Comparison of ENCODE assay signal across 2 cellular contexts in the genomic region with DNA sequence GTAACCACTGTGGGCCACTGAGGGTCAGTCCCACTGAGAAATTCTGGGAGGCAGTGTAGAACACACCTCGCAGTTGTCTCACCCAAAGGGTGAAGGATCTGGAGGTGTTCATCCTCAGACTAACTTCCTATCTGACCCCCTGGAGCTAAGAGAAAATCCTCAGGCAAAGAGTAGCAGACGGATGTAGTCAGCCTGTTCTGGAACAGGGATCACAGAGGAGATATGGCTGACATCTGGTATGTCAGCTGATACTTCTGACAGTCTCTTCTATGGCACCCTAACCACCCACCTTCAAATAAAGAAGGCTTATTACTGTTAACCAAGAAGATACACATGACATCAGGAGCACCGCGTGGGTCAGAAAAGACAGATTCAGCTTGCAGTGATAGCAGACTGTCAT.
TF ChIP-seq lines count a peak whose summit lies in the region.

No MANE protein-coding gene starts in this region.

TF ChIP-seq in GM12891, 5 proteins besides CTCF, POLR2A, EP300 and RAD21 (continued from another document):
- TF ChIP-seq POU2F2 (IDR thresholded peaks at IDR 0.05; ENCODE audit: low read depth, low read length), result no peak

TF ChIP-seq in HEK293T, 16 proteins besides CTCF, POLR2A, EP300 and RAD21 (continued from another document):
- TF ChIP-seq, protein P1, sequence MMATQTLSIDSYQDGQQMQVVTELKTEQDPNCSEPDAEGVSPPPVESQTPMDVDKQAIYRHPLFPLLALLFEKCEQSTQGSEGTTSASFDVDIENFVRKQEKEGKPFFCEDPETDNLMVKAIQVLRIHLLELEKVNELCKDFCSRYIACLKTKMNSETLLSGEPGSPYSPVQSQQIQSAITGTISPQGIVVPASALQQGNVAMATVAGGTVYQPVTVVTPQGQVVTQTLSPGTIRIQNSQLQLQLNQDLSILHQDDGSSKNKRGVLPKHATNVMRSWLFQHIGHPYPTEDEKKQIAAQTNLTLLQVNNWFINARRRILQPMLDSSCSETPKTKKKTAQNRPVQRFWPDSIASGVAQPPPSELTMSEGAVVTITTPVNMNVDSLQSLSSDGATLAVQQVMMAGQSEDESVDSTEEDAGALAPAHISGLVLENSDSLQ (IDR thresholded peaks at IDR 0.05), result no peak
- no peak for TF ChIP-seq ELF4 (IDR thresholded peaks at IDR 0.05)
- no peak for TF ChIP-seq FOXA1 (IDR thresholded peaks at IDR 0.05)
- TF ChIP-seq ZNF384 (IDR thresholded peaks at IDR 0.05), result no peak
- TF ChIP-seq BHLHE40 (IDR thresholded peaks at IDR 0.05; ENCODE audit: borderline replicate concordance), result no peak
- TF ChIP-seq CTBP1 (IDR thresholded peaks at IDR 0.05; ENCODE audit: borderline replicate concordance), result no peak
